19 cellular contexts compared by ENCODE assay signal in the genomic region with DNA sequence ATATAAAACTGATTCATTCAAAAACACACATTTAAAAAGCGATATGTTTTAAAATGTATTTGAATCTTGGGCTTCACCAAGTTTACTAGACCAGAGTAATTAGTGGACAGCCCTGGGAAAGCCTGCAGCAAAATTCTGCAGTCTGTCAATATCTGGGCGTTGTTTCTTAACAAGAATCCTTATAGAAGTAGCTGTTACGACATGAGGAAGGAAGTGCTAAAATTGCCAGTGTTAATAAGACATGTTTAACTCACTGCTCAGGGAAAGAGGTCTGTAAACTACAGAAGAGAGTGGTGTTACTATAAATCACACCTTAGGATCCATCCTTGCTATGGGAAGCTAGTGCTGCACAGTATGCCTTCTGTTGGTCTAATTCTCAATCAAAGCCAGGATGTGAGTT.
A peak's percentile ranks its signal among the peaks of the same experiment; 100 is the strongest.
DNase-seq lines count a peak whose midpoint lies in the region; ATAC-seq, FAIRE-seq and TF ChIP-seq lines count a peak whose summit lies in the region.
"Had no signal": no experiment of that assay in that cellular context is flagged by ENCODE, and none has a peak within 500 bp of the region (broad histone marks: within the 10 kb centered on the region; RNA-seq: fewer than 3 reads in every experiment).

No MANE protein-coding gene starts in this region.

- ATAC-seq in A549 (peak; percentile 41 to 57; a peak in 3 of 6 replicates), IMR-90 (ENCODE audit: low read depth) (no peak), RWPE2 (ENCODE audit: low read depth) (peak; percentile 43; the same call in 2 of the 3 replicates), left lung (peak; percentile 83), HG03342 (IDR thresholded peaks at IDR 0.05; ENCODE audit: unreplicated experiment) (no peak)
- ATAC-seq: HCT116 had no signal

- CTCF ChIA-PET in A549 (lab: Yijun Ruan, JAX) (no interaction called here), IMR-90 (lab: Yijun Ruan, JAX) (no interaction called here)

- H3K9me1 ChIP-seq in IMR-90 (ENCODE audit: insufficient read depth, low read length) = 0 out of 2 replicates have a peak, but pooled peaks cover 3% of the 10 kb centered on the region

- H3K4me2 ChIP-seq in A549 (peak overlapping the region; percentile 47), IMR-90 (ENCODE audit: low read depth, low read length) (no peak overlapping the region)

- H3K56ac ChIP-seq in IMR-90 (ENCODE audit: extremely low read depth, insufficient read depth, low read length) = no peak overlapping the region

- H3K36me3 ChIP-seq in IMR-90 (ENCODE audit: control insufficient read depth, insufficient read depth, low read length) (no peaks in the 10 kb centered on the region), RWPE2 (ENCODE audit: low read depth) (no peaks in the 10 kb centered on the region), left lung (no peaks in the 10 kb centered on the region)
- H3K36me3 ChIP-seq: Peyer's patch had no signal

- peak overlapping the region in 1 of 2 experiments; percentile 57; a peak in 1 of 4 replicates for H4K8ac ChIP-seq in IMR-90 (ENCODE audit: low read depth in 2 of 2, low read length in 2 of 2)

- in situ Hi-C loops in IMR-90 (cut with MboI; ENCODE audit: low sequenced_read_pairs) = no loop called here

- no peak overlapping the region for H3K4ac ChIP-seq in IMR-90 (ENCODE audit: low read depth, low read length)

- 0 out of 2 replicates have a peak overlapping the region, but pooled peaks have one; percentile 61 for H2BK120ac ChIP-seq in IMR-90 (ENCODE audit: low read depth, low read length)

- H3K27me3 ChIP-seq in IMR-90 (ENCODE audit: control insufficient read depth, insufficient read depth, low read length) (no peaks in the 10 kb centered on the region), RWPE2 (ENCODE audit: insufficient read depth, poor library complexity, severe bottlenecking) (no peaks in the 10 kb centered on the region), left lung (no peaks in the 10 kb centered on the region)
- H3K27me3 ChIP-seq: Peyer's patch had no signal

- TF ChIP-seq EP300 in A549 (IDR thresholded peaks at IDR 0.05) = no peak

- H2BK15ac ChIP-seq in IMR-90 (ENCODE audit: low read depth, low read length) = peak overlapping the region; percentile 77; the same call in 1 of the 3 replicates

- H4K20me1 ChIP-seq in IMR-90 (ENCODE audit: insufficient read depth, low read length) = no peaks in the 10 kb centered on the region

- no peak overlapping the region for H2AK9ac ChIP-seq in IMR-90 (replicated peaks; ENCODE audit: low read depth, low read length, poor library complexity)

- BruUV-seq in IMR-90 (replicated peaks; lab: Mats Ljungman, UMichigan) = no TSS peak

- no peak overlapping the region for H3K27ac Mint-ChIP-seq in activated naive CD8-positive, alpha-beta T cell treated with anti-CD3 and anti-CD28 coated beads for 36 hours
- H3K27ac Mint-ChIP-seq: CD4-positive, alpha-beta T cell had no signal

- 8% methylated on average over 3 of the region's 3 CpGs for WGBS in A549 (ENCODE audit: missing lambda C conversion rate)
- no CpG with 5 or more reads among the region's 3 CpGs for WGBS in IMR-90 (ENCODE audit: extremely low coverage in 2 of 2, insufficient read length in 1 of 2), 2 experiments

- no peak overlapping the region for H3K4me3 Mint-ChIP-seq in activated naive CD8-positive, alpha-beta T cell treated with anti-CD3 and anti-CD28 coated beads for 36 hours
- H3K4me3 Mint-ChIP-seq: CD4-positive, alpha-beta T cell had no signal

- POLR2A ChIA-PET in A549 (lab: Yijun Ruan, JAX) (no interaction called here), IMR-90 (lab: Charles Lee; ENCODE audit: unreplicated experiment) (no interaction called here)

- H3K4me1 ChIP-seq in A549 = peaks cover 30% of the 10 kb centered on the region
- peaks cover 3% of the 10 kb centered on the region for H3K4me1 ChIP-seq in IMR-90 (ENCODE audit: control insufficient read depth, insufficient read depth, low read length)
- H3K4me1 ChIP-seq in RWPE2 (ENCODE audit: insufficient read depth, poor library complexity, severe bottlenecking) = peaks cover 43% of the 10 kb centered on the region
- H3K4me1 ChIP-seq in left lung = no peaks in the 10 kb centered on the region
- H3K4me1 ChIP-seq: Peyer's patch had no signal

- peak overlapping the region; percentile 22 for H2BK20ac ChIP-seq in IMR-90 (ENCODE audit: low read depth, low read length)

- H3K4me1 Mint-ChIP-seq in activated naive CD8-positive, alpha-beta T cell treated with anti-CD3 and anti-CD28 coated beads for 36 hours = no peaks in the 10 kb centered on the region

- H3K27me3 Mint-ChIP-seq in activated naive CD8-positive, alpha-beta T cell treated with anti-CD3 and anti-CD28 coated beads for 36 hours = no peaks in the 10 kb centered on the region
- H3K27me3 Mint-ChIP-seq: CD4-positive, alpha-beta T cell had no signal

- H3K9me3 Mint-ChIP-seq in activated naive CD8-positive, alpha-beta T cell treated with anti-CD3 and anti-CD28 coated beads for 36 hours = no peaks in the 10 kb centered on the region
- H3K9me3 Mint-ChIP-seq: CD4-positive, alpha-beta T cell had no signal

- no peak overlapping the region for H2BK5ac ChIP-seq in IMR-90 (ENCODE audit: low read depth, low read length, poor library complexity, severe bottlenecking)

- intact Hi-C loops in IMR-90 (cut with micrococcal nuclease) = no loop called here
- intact Hi-C loops in left lung (cut with DNase I) = no loop called here

- 0 out of 2 replicates have a peak overlapping the region, but pooled peaks have one; percentile 51 for H3K23ac ChIP-seq in IMR-90 (ENCODE audit: low read depth, low read length)

- 0 out of 2 replicates have a peak overlapping the region, but pooled peaks have one; percentile 10 for H3K14ac ChIP-seq in IMR-90 (replicated peaks; ENCODE audit: low read depth, low read length)

- dilution Hi-C loops in IMR-90 (cut with HindIII; ENCODE audit: low sequenced_read_pairs, unreplicated experiment) = no loop called here

- no peaks in the 10 kb centered on the region for H3K36me3 Mint-ChIP-seq in activated naive CD8-positive, alpha-beta T cell treated with anti-CD3 and anti-CD28 coated beads for 36 hours

- peak overlapping the region; percentile 57; the same call in 1 of the 2 replicates for H3K18ac ChIP-seq in IMR-90 (ENCODE audit: low read depth, low read length)

- TF ChIP-seq POLR2A in A549 (IDR thresholded peaks at IDR 0.05; ENCODE audit: low read length) (no peak), IMR-90 (IDR thresholded peaks at IDR 0.05; ENCODE audit: low read depth, low read length) (no peak)

- H2AK5ac ChIP-seq in IMR-90 (ENCODE audit: low read depth, low read length) = peak overlapping the region; percentile 27; the same call in 1 of the 2 replicates

- H3K79me1 ChIP-seq in IMR-90 (ENCODE audit: low read depth in 1 of 2, low read length in 2 of 2) = no peaks in the 10 kb centered on the region

- peak overlapping the region; percentile 3 to 56; a peak in 3 of 6 replicates for H3K27ac ChIP-seq in A549
- H3K27ac ChIP-seq in IMR-90 (ENCODE audit: insufficient read depth, low read length) = no peak overlapping the region
- H3K27ac ChIP-seq in RWPE2 (ENCODE audit: poor library complexity, severe bottlenecking) = peak overlapping the region; percentile 93
- H3K27ac ChIP-seq in left lung = no peak overlapping the region
- H3K27ac ChIP-seq: Peyer's patch had no signal

- H3K9ac ChIP-seq in IMR-90 (ENCODE audit: low read depth, low read length) = no peak overlapping the region

- DNase-seq in A549 (ENCODE audit: low read depth in 1 of 2, low spot score in 1 of 2) (peak in 1 of 2 experiments; percentile 20), IMR-90 (no peak), RWPE2 (ENCODE audit: low spot score) (no peak), left lung (no peak), urothelium cell line (ENCODE audit: low spot score) (no peak)
- no peak for DNase-seq in activated naive CD8-positive, alpha-beta T cell treated with anti-CD3 and anti-CD28 coated beads for 36 hours
- DNase-seq: CD4-positive, alpha-beta T cell; DND-41; GDM1; KG1; NCI-H146; NCI-H2227 treated with DMSO at 0.1 percent for 48 hours; NCI-H526; Peyer's patch; SIG-M5 had no signal

- H2AFZ ChIP-seq in IMR-90 (replicated peaks; ENCODE audit: low read length, poor library complexity) = no peak overlapping the region

- TF ChIP-seq CTCF in A549 (IDR thresholded peaks at IDR 0.05) (no peak), IMR-90 (conservative IDR thresholded peaks at IDR 0.05; ENCODE audit: low read depth, low read length) (no peak), RWPE2 (IDR thresholded peaks at IDR 0.05; ENCODE audit: poor library complexity, severe bottlenecking) (no peak), left lung (IDR thresholded peaks at IDR 0.05) (no peak)

- H3K4me3 ChIP-seq in A549 (no peak overlapping the region), IMR-90 (ENCODE audit: insufficient read depth, low read depth, low read length) (no peak overlapping the region), RWPE2 (ENCODE audit: severe bottlenecking) (no peak overlapping the region), left lung (no peak overlapping the region)
- H3K4me3 ChIP-seq: Peyer's patch had no signal

- no peak for TF ChIP-seq RAD21 in A549 (conservative IDR thresholded peaks at IDR 0.05 in 1 of 2, IDR thresholded peaks at IDR 0.05 in 1 of 2)
- no peak for TF ChIP-seq RAD21 in IMR-90 (IDR thresholded peaks at IDR 0.05; ENCODE audit: low read length)

- H3K9me3 ChIP-seq in A549 (no peaks in the 10 kb centered on the region), IMR-90 (ENCODE audit: control insufficient read depth, insufficient read depth, low read length) (no peaks in the 10 kb centered on the region), RWPE2 (ENCODE audit: severe bottlenecking) (no peaks in the 10 kb centered on the region), left lung (no peaks in the 10 kb centered on the region)
- H3K9me3 ChIP-seq: Peyer's patch had no signal

- H4K5ac ChIP-seq in IMR-90 (ENCODE audit: low read depth, low read length) = no peak overlapping the region

- 0 out of 2 replicates have a peak overlapping the region, but pooled peaks have one; percentile 57 for H4K91ac ChIP-seq in IMR-90 (ENCODE audit: insufficient read depth, low read depth, low read length)

- FAIRE-seq in A549 (lab: Jason Lieb, UNC) = no peak
- FAIRE-seq in urothelium cell line (lab: Jason Lieb, UNC) = no peak
- FAIRE-seq: GM12892, GM19239 had no signal

TF ChIP-seq in A549, 52 proteins besides CTCF, POLR2A, EP300 and RAD21 (continues in another document):
- TF ChIP-seq CBX2 (IDR thresholded peaks at IDR 0.05; ENCODE audit: borderline replicate concordance, low read depth) (no peak), EHMT2 (IDR thresholded peaks at IDR 0.05; ENCODE audit: low read depth) (no peak), POLR2AphosphoS2 (conservative IDR thresholded peaks at IDR 0.05; ENCODE audit: low read length) (no peak)

TF ChIP-seq in IMR-90, 13 proteins besides CTCF, POLR2A, EP300 and RAD21 (continues in another document):
- TF ChIP-seq RFX5 (IDR thresholded peaks at IDR 0.05; ENCODE audit: low read depth, low read length) (no peak), MAFK (IDR thresholded peaks at IDR 0.05; ENCODE audit: low read depth, low read length) (no peak), CHD1 (IDR thresholded peaks at IDR 0.05; ENCODE audit: low read depth, low read length) (no peak)

Comparison
In these comparisons a context has a peak if more than half of its experiments do, and no peak if none do; other contexts are left out.
1. ATAC-seq: peak in A549 (2 of 2), RWPE2 (single experiment) and left lung (single experiment); none in IMR-90 (single experiment) and HG03342 (single experiment).
2. H3K27ac ChIP-seq: peak in A549 (2 of 2) and RWPE2 (single experiment); none in IMR-90 (single experiment) and left lung (0 of 2).